13 cellular contexts compared by ENCODE assay signal in genomic region chr7:26348234-26348851, GRCh38.
A peak's percentile ranks its signal among the peaks of the same experiment; 100 is the strongest.
DNase-seq lines count a peak whose midpoint lies in the region; ATAC-seq lines count a peak whose summit lies in the region.
"Had no signal": no experiment of that assay in that cellular context is flagged by ENCODE, and none has a peak within 500 bp of the region (broad histone marks: within the 10 kb centered on the region; RNA-seq: fewer than 3 reads in every experiment).

No MANE protein-coding gene starts in this region.

- DNase-seq in left kidney (ENCODE audit: low read depth, low spot score) (peak; percentile 80), midbrain (lab: John Stamatoyannopoulos, UW) (no peak), SKM-1 (lab: John Stamatoyannopoulos, UW; ENCODE audit: unreplicated experiment) (no peak), hippocampal formation (lab: John Stamatoyannopoulos, UW) (no peak)
- DNase-seq: C1 segment of cervical spinal cord; central memory CD4-positive, alpha-beta T cell; HFFc6; NK-92 treated with Interleukin-12 subunit alpha and Interleukin-12 subunit beta, amount 100 ng/mL, for 24 hours had no signal

- ATAC-seq in GM18508 (IDR thresholded peaks at IDR 0.05; ENCODE audit: insufficient read depth, unreplicated experiment) = peak; percentile 81
- peak; percentile 65 for ATAC-seq in GM21619 (IDR thresholded peaks at IDR 0.05; ENCODE audit: unreplicated experiment)
- peak; percentile 78 for ATAC-seq in HG03571 (IDR thresholded peaks at IDR 0.05; ENCODE audit: unreplicated experiment)
- ATAC-seq in GM19035 (IDR thresholded peaks at IDR 0.05; ENCODE audit: unreplicated experiment) = no peak
- ATAC-seq: foreskin keratinocyte had no signal
